ENCODE assay signal across 22 cellular contexts in the genomic region with DNA sequence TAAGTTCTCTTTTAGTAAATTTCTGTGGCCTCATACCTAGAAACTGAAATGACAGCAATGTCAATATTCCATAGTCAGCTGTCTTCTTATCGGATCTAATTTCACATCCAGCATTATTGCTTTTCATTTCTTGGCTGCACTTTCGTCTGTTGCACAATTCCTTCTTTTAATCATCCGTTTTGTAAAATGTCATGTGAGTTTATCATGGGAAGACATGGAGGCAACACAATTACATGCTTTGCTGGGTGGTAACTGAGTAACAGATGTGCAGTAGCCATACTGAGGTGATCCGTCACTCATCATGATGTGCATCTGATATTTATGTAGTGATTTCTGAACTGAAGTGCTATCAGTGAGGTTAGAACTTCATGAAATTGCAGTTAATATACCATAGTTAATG.
DNase-seq lines count a peak whose midpoint lies in the region; TF ChIP-seq lines count a peak whose summit lies in the region.
"Had no signal": no experiment of that assay in that cellular context is flagged by ENCODE, and none has a peak within 500 bp of the region (broad histone marks: within the 10 kb centered on the region; RNA-seq: fewer than 3 reads in every experiment).

No MANE protein-coding gene starts in this region.

- H3K27ac Mint-ChIP-seq in HFFc6 = peak overlapping the region; percentile 84
- no peak overlapping the region for H3K27ac Mint-ChIP-seq in activated naive CD8-positive, alpha-beta T cell treated with anti-CD3 and anti-CD28 coated beads for 36 hours
- H3K27ac Mint-ChIP-seq: activated naive CD4-positive, alpha-beta T cell treated with anti-CD3 and anti-CD28 coated beads, Interleukin-2, amount 50 U/mL, for 72 hours; B cell; brain had no signal

- H2AFZ ChIP-seq in smooth muscle cell (ENCODE audit: low read depth) = no peak overlapping the region

- no peak overlapping the region for H3K4me3 ChIP-seq in cardiac fibroblast (replicated peaks in 1 of 2; ENCODE audit: low read depth in 2 of 2, low read length in 2 of 2)
- H3K4me3 ChIP-seq in fibroblast of villous mesenchyme (ENCODE audit: low read depth, low read length) = no peak overlapping the region
- H3K4me3 ChIP-seq in smooth muscle cell = no peak overlapping the region
- H3K4me3 ChIP-seq: HAP-1, left lung, prostate gland, skin epidermis, tibial artery had no signal

- WGBS in smooth muscle cell (ENCODE audit: low lambda C conversion rate) = 91% methylated on average over 4 of the region's 4 CpGs

- H3K9me3 Mint-ChIP-seq in HFFc6 = no peaks in the 10 kb centered on the region
- peaks cover 1% of the 10 kb centered on the region for H3K9me3 Mint-ChIP-seq in activated naive CD8-positive, alpha-beta T cell treated with anti-CD3 and anti-CD28 coated beads for 36 hours

- H3K27me3 ChIP-seq in smooth muscle cell (ENCODE audit: low read depth) = no peaks in the 10 kb centered on the region
- H3K27me3 ChIP-seq: left lung, tibial artery had no signal

- peaks cover 52% of the 10 kb centered on the region for H3K4me1 Mint-ChIP-seq in HFFc6 (ENCODE audit: low read depth)
- H3K4me1 Mint-ChIP-seq in activated naive CD8-positive, alpha-beta T cell treated with anti-CD3 and anti-CD28 coated beads for 36 hours = no peaks in the 10 kb centered on the region
- H3K4me1 Mint-ChIP-seq: B cell had no signal

- H3K4me2 ChIP-seq in smooth muscle cell = peak overlapping the region; percentile 66

- no peaks in the 10 kb centered on the region for H3K36me3 ChIP-seq in smooth muscle cell (ENCODE audit: low read depth)
- H3K36me3 ChIP-seq: HAP-1, left lung, prostate gland, tibial artery had no signal

- TF ChIP-seq CTCF in HFFc6 (IDR thresholded peaks at IDR 0.05) (no peak), cardiac fibroblast (IDR thresholded peaks at IDR 0.05; ENCODE audit: low read depth, low read length) (no peak), fibroblast of villous mesenchyme (IDR thresholded peaks at IDR 0.05; ENCODE audit: insufficient read depth, low read depth, low read length) (no peak), smooth muscle cell (IDR thresholded peaks at IDR 0.05; ENCODE audit: borderline replicate concordance, insufficient read depth, poor library complexity, severe bottlenecking) (no peak)

- H3K79me2 ChIP-seq in smooth muscle cell (ENCODE audit: low read depth) = no peaks in the 10 kb centered on the region

- no peak overlapping the region for H3K9ac ChIP-seq in smooth muscle cell (ENCODE audit: low read depth)

- peaks cover 26% of the 10 kb centered on the region for H3K4me1 ChIP-seq in smooth muscle cell (ENCODE audit: low read depth)
- H3K4me1 ChIP-seq: HAP-1, prostate gland, tibial artery had no signal

- DNase-seq in HFFc6 = no peak
- peak; percentile 37 to 50 for DNase-seq in cardiac fibroblast (ENCODE audit: low read depth in 2 of 2)
- peak; percentile 42 for DNase-seq in fibroblast of villous mesenchyme (ENCODE audit: low read depth)
- no peak for DNase-seq in smooth muscle cell (lab: John Stamatoyannopoulos, UW; ENCODE audit: unreplicated experiment)
- no peak for DNase-seq in NCI-H1048 (lab: John Stamatoyannopoulos, UW)
- DNase-seq in activated naive CD8-positive, alpha-beta T cell treated with anti-CD3 and anti-CD28 coated beads for 36 hours = no peak
- DNase-seq in NCI-H1436 (lab: John Stamatoyannopoulos, UW) = no peak
- DNase-seq: activated CD4-positive, alpha-beta T cell treated with anti-CD3 and anti-CD28 coated beads for 48 hours; glutamatergic neuron; Karpas-422; left lung; NCI-H774; stimulated activated naive CD4-positive, alpha-beta T cell; T-helper 1 cell; tibial artery had no signal

- peak overlapping the region; percentile 78 for H3K27ac ChIP-seq in smooth muscle cell (ENCODE audit: low read depth)
- H3K27ac ChIP-seq: left lung, prostate gland, skin epidermis, tibial artery had no signal

- H3K36me3 Mint-ChIP-seq in HFFc6 (ENCODE audit: low read depth) = peaks cover 5% of the 10 kb centered on the region; the same call in 1 of the 2 replicates
- no peaks in the 10 kb centered on the region for H3K36me3 Mint-ChIP-seq in activated naive CD8-positive, alpha-beta T cell treated with anti-CD3 and anti-CD28 coated beads for 36 hours
- H3K36me3 Mint-ChIP-seq: activated naive CD4-positive, alpha-beta T cell treated with anti-CD3 and anti-CD28 coated beads, Interleukin-2, amount 50 U/mL, for 72 hours had no signal

- no peaks in the 10 kb centered on the region for H3F3A ChIP-seq in smooth muscle cell (ENCODE audit: low read depth)

- H3K4me3 Mint-ChIP-seq in HFFc6 = no peak overlapping the region
- H3K4me3 Mint-ChIP-seq in activated naive CD8-positive, alpha-beta T cell treated with anti-CD3 and anti-CD28 coated beads for 36 hours = no peak overlapping the region
- H3K4me3 Mint-ChIP-seq: B cell, brain, neural crest cell had no signal

- H4K20me1 ChIP-seq in smooth muscle cell (ENCODE audit: low read depth) = no peaks in the 10 kb centered on the region

- no peaks in the 10 kb centered on the region for H3K9me3 ChIP-seq in smooth muscle cell (replicated peaks; ENCODE audit: low read depth)
- H3K9me3 ChIP-seq: HAP-1, left lung, prostate gland had no signal

- 0 out of 2 replicates have a peak, but pooled peaks cover 2% of the 10 kb centered on the region for H3K27me3 Mint-ChIP-seq in HFFc6 (ENCODE audit: insufficient read depth)
- H3K27me3 Mint-ChIP-seq in activated naive CD8-positive, alpha-beta T cell treated with anti-CD3 and anti-CD28 coated beads for 36 hours = peaks cover 14% of the 10 kb centered on the region
- H3K27me3 Mint-ChIP-seq: B cell had no signal

Comparison
In these comparisons a context has a peak if more than half of its experiments do, and no peak if none do; other contexts are left out.
1. DNase-seq: peak in cardiac fibroblast (2 of 2) and fibroblast of villous mesenchyme (single experiment); none in HFFc6 (single experiment), smooth muscle cell (single experiment), NCI-H1048 (single experiment), activated naive CD8-positive, alpha-beta T cell treated with anti-CD3 and anti-CD28 coated beads for 36 hours (single experiment) and NCI-H1436 (single experiment).